13 cellular contexts compared by ENCODE assay signal in genomic region chr12:93325855-93326254, GRCh38. TPM values are rescaled to one million over a fixed set of nuclear protein-coding genes. Genes with fewer than 3 reads are reported as not detected.
DNase-seq lines count a peak whose midpoint lies in the region; ATAC-seq and TF ChIP-seq lines count a peak whose summit lies in the region.
"Had no signal": no experiment of that assay in that cellular context is flagged by ENCODE, and none has a peak within 500 bp of the region (broad histone marks: within the 10 kb centered on the region; RNA-seq: fewer than 3 reads in every experiment).

No MANE protein-coding gene starts in this region.

- no peaks in the 10 kb centered on the region for H3K79me2 ChIP-seq in GM23248 (ENCODE audit: insufficient read depth)
- no peaks in the 10 kb centered on the region for H3K79me2 ChIP-seq in trophoblast cell (ENCODE audit: control insufficient read depth, insufficient read depth, low read length, poor library complexity)
- H3K79me2 ChIP-seq in smooth muscle cell (ENCODE audit: low read depth) = no peaks in the 10 kb centered on the region

- in situ Hi-C loops in GM23248 (cut with MboI) = no loop called here

- no peak overlapping the region for H3K18ac ChIP-seq in trophoblast cell (ENCODE audit: low read length)

- no peak overlapping the region for H2BK12ac ChIP-seq in trophoblast cell (ENCODE audit: low read length)

- no peak overlapping the region for H3K4me3 ChIP-seq in GM23248
- H3K4me3 ChIP-seq in epithelial cell of proximal tubule (ENCODE audit: low read depth, low read length) = no peak overlapping the region
- H3K4me3 ChIP-seq in trophoblast cell (ENCODE audit: low read depth, low read length) = no peak overlapping the region
- H3K4me3 ChIP-seq in smooth muscle cell = no peak overlapping the region
- H3K4me3 ChIP-seq: body of pancreas, lung had no signal

- H3K36me3 ChIP-seq in GM23248 (ENCODE audit: low read depth) = no peaks in the 10 kb centered on the region
- H3K36me3 ChIP-seq in trophoblast cell (ENCODE audit: control insufficient read depth in 1 of 2, insufficient read depth in 2 of 2, low read length in 2 of 2) = no peaks in the 10 kb centered on the region
- H3K36me3 ChIP-seq in smooth muscle cell (ENCODE audit: low read depth) = no peaks in the 10 kb centered on the region

- no peak overlapping the region for H2AFZ ChIP-seq in GM23248
- H2AFZ ChIP-seq in trophoblast cell (ENCODE audit: insufficient read depth, low read length, poor library complexity) = no peak overlapping the region
- no peak overlapping the region for H2AFZ ChIP-seq in smooth muscle cell (ENCODE audit: low read depth)

- H2AK5ac ChIP-seq in trophoblast cell (ENCODE audit: low read length) = no peak overlapping the region

- H3K4me2 ChIP-seq in GM23248 (ENCODE audit: unreplicated experiment) (no peak overlapping the region), trophoblast cell (ENCODE audit: low read length) (no peak overlapping the region), smooth muscle cell (no peak overlapping the region)

- no peaks in the 10 kb centered on the region for H3K9me2 ChIP-seq in GM23248 (ENCODE audit: insufficient read depth)

- H3K27ac ChIP-seq in GM23248 (no peak overlapping the region), trophoblast cell (ENCODE audit: low read depth, low read length) (no peak overlapping the region), smooth muscle cell (ENCODE audit: low read depth) (no peak overlapping the region)
- H3K27ac ChIP-seq: body of pancreas had no signal

- 39 to 40% methylated on average over 7 of the region's 7 CpGs for WGBS in GM23248 (ENCODE audit: low coverage in 1 of 2, low lambda C conversion rate in 2 of 2, missing lambda C conversion rate in 2 of 2), 2 experiments
- no CpG with 5 or more reads among the region's 7 CpGs for WGBS in trophoblast cell (ENCODE audit: extremely low coverage, insufficient coverage, insufficient read length)
- 74% methylated on average over 7 of the region's 7 CpGs for WGBS in smooth muscle cell (ENCODE audit: low lambda C conversion rate)

- no peak overlapping the region for H2BK120ac ChIP-seq in trophoblast cell (ENCODE audit: insufficient read depth, low read length, poor library complexity)

- no peaks in the 10 kb centered on the region for H3K79me1 ChIP-seq in trophoblast cell (ENCODE audit: low read length)

- H4K20me1 ChIP-seq in GM23248 (ENCODE audit: insufficient read depth) (no peaks in the 10 kb centered on the region), smooth muscle cell (ENCODE audit: low read depth) (no peaks in the 10 kb centered on the region)

- no peak for ATAC-seq in HG03196 (IDR thresholded peaks at IDR 0.05; ENCODE audit: unreplicated experiment)
- ATAC-seq: activated CD8-positive, alpha-beta memory T cell treated with anti-CD3 and anti-CD28 coated beads, Interleukin-2, amount 10 ng/mL, durations not matched to agents 7 days and 5 days; body of pancreas; natural killer cell treated with Interleukin-12 subunit alpha and Interleukin-12 subunit beta and Interleukin-15 and Interleukin-18, amount 100 ng/mL, for 72 hours had no signal

- H3K27me3 ChIP-seq in GM23248 (replicated peaks; ENCODE audit: insufficient read depth) (no peaks in the 10 kb centered on the region), trophoblast cell (ENCODE audit: insufficient read depth, low read length) (no peaks in the 10 kb centered on the region), smooth muscle cell (ENCODE audit: low read depth) (no peaks in the 10 kb centered on the region)
- H3K27me3 ChIP-seq: body of pancreas had no signal

- no peak overlapping the region for H2BK5ac ChIP-seq in trophoblast cell (ENCODE audit: low read depth, low read length, poor library complexity)

- TF ChIP-seq CTCF in epithelial cell of proximal tubule (conservative IDR thresholded peaks at IDR 0.05; ENCODE audit: low read depth, low read length) (no peak), smooth muscle cell (IDR thresholded peaks at IDR 0.05; ENCODE audit: borderline replicate concordance, insufficient read depth, poor library complexity, severe bottlenecking) (no peak)

- no peak overlapping the region for H3K4ac ChIP-seq in trophoblast cell (ENCODE audit: low read depth, low read length)

- H3K4me1 ChIP-seq in GM23248 (ENCODE audit: insufficient read depth) = peaks cover 26% of the 10 kb centered on the region
- H3K4me1 ChIP-seq in trophoblast cell (ENCODE audit: control insufficient read depth in 1 of 2, insufficient read depth in 2 of 2, low read length in 2 of 2) = no peaks in the 10 kb centered on the region
- H3K4me1 ChIP-seq in smooth muscle cell (ENCODE audit: low read depth) = no peaks in the 10 kb centered on the region
- H3K4me1 ChIP-seq: body of pancreas had no signal

- H4K12ac ChIP-seq in trophoblast cell (ENCODE audit: low read depth, low read length) = no peak overlapping the region

- H3K14ac ChIP-seq in trophoblast cell (ENCODE audit: low read length) = no peak overlapping the region

- no peaks in the 10 kb centered on the region for H3K9me3 ChIP-seq in GM23248 (ENCODE audit: low read depth)
- no peaks in the 10 kb centered on the region for H3K9me3 ChIP-seq in trophoblast cell (ENCODE audit: insufficient read depth, low read depth, low read length)
- H3K9me3 ChIP-seq in smooth muscle cell (replicated peaks; ENCODE audit: low read depth) = no peaks in the 10 kb centered on the region
- H3K9me3 ChIP-seq: body of pancreas had no signal

- H4K91ac ChIP-seq in trophoblast cell (ENCODE audit: low read depth, low read length) = no peak overlapping the region

- DNase-seq in GM23248 = peak; percentile 95
- peak; percentile 83 for DNase-seq in RPMI7951 (ENCODE audit: low read depth)
- peak; percentile 53 for DNase-seq in epithelial cell of proximal tubule (ENCODE audit: low read depth)
- DNase-seq in trophoblast cell = peak; percentile 13 to 29
- no peak for DNase-seq in NCI-H187 (lab: John Stamatoyannopoulos, UW)
- DNase-seq in smooth muscle cell (lab: John Stamatoyannopoulos, UW; ENCODE audit: unreplicated experiment) = no peak
- DNase-seq in activated naive CD4-positive, alpha-beta T cell treated with Interleukin-2 at 50 U/mL for 16 hours = no peak
- DNase-seq: activated CD8-positive, alpha-beta memory T cell treated with anti-CD3 and anti-CD28 coated beads, Interleukin-2, amount 10 ng/mL, durations not matched to agents 7 days and 5 days; activated gamma-delta T cell; body of pancreas had no signal

- H4K8ac ChIP-seq in trophoblast cell (ENCODE audit: low read depth, low read length) = no peak overlapping the region

- H3K9ac ChIP-seq in GM23248 (no peak overlapping the region), trophoblast cell (ENCODE audit: low read length) (no peak overlapping the region), smooth muscle cell (ENCODE audit: low read depth) (no peak overlapping the region)

- H3K23ac ChIP-seq in trophoblast cell (ENCODE audit: low read length) = no peak overlapping the region

- H3F3A ChIP-seq in GM23248 (ENCODE audit: insufficient read depth) (no peaks in the 10 kb centered on the region), smooth muscle cell (ENCODE audit: low read depth) (no peaks in the 10 kb centered on the region)

RNA-seq across cellular contexts. Expression of gene NUDT4, which starts 51.9 kb away (rescaled TPM):
- 42.9 and 47.8 TPM in 2 replicates for total RNA-seq in GM23248 (2014; rRNA removed; shearing (Covaris generic))
- 36.7 and 37.2 TPM in 2 replicates for polyA plus RNA-seq in GM23248 (2016; fragmentation: Nextera tagmentation; extraction: Ambion mirVana)
- total RNA-seq in RPMI7951 (2014; rRNA removed; shearing (Covaris generic)) = 36.0 and 40.5 TPM in 2 replicates
- total RNA-seq in epithelial cell of proximal tubule = 30.6 and 38.1 TPM in 2 replicates
- 39.6 and 40.3 TPM in 2 replicates for polyA plus RNA-seq in trophoblast cell (2013)
- 83.2 and 91.2 TPM in 2 replicates for total RNA-seq in smooth muscle cell
- 49.4 and 53.9 TPM in 2 replicates for polyA plus RNA-seq in smooth muscle cell

Comparison
In these comparisons a context has a peak if more than half of its experiments do, and no peak if none do; other contexts are left out.
1. DNase-seq: peak in GM23248 (single experiment), RPMI7951 (single experiment), epithelial cell of proximal tubule (single experiment) and trophoblast cell (2 of 2); none in NCI-H187 (0 of 2), smooth muscle cell (single experiment) and activated naive CD4-positive, alpha-beta T cell treated with Interleukin-2 at 50 U/mL for 16 hours (single experiment).